In genomic region chrX:21972721-21973120, GRCh38 we compare ENCODE assay signal across 8 cellular contexts. TPM values are rescaled to one million over a fixed set of nuclear protein-coding genes. Genes with fewer than 3 reads are reported as not detected.
A peak's percentile ranks its signal among the peaks of the same experiment; 100 is the strongest.
DNase-seq lines count a peak whose midpoint lies in the region; ATAC-seq and TF ChIP-seq lines count a peak whose summit lies in the region.

No MANE protein-coding gene starts in this region.

- POLR2A ChIA-PET in CD4-positive, alpha-beta T cell (lab: Charles Lee), result interaction anchor here (0.7 to 1.9 kb wide), 2 partner anchors 13 to 230 kb away, joined by 3 to 10 read pairs; no protein-coding TSS in a partner anchor

- H3K27ac ChIP-seq in CD4-positive, alpha-beta T cell (ENCODE audit: low read depth, low read length), result no peak overlapping the region

- H3K9me3 Mint-ChIP-seq in CD4-positive, alpha-beta T cell, result peaks cover 2% of the 10 kb centered on the region
- no peaks in the 10 kb centered on the region for H3K9me3 Mint-ChIP-seq in activated naive CD8-positive, alpha-beta T cell treated with anti-CD3 and anti-CD28 coated beads for 36 hours
- no peaks in the 10 kb centered on the region for H3K9me3 Mint-ChIP-seq in naive B cell

- H3K27me3 Mint-ChIP-seq in CD4-positive, alpha-beta T cell, result no peaks in the 10 kb centered on the region
- H3K27me3 Mint-ChIP-seq in activated naive CD8-positive, alpha-beta T cell treated with anti-CD3 and anti-CD28 coated beads for 36 hours, result no peaks in the 10 kb centered on the region
- no peaks in the 10 kb centered on the region for H3K27me3 Mint-ChIP-seq in naive B cell

- DNase-seq in CD4-positive, alpha-beta T cell, result peak in 9 of 10 experiments; percentile 5 to 59 (median 28)
- peak; percentile 82 for DNase-seq in M059J (ENCODE audit: low read depth)
- peak; percentile 29 for DNase-seq in activated naive CD8-positive, alpha-beta T cell treated with anti-CD3 and anti-CD28 coated beads for 36 hours
- peak; percentile 23 for DNase-seq in naive B cell
- DNase-seq in Ammon's horn (ENCODE audit: low spot score), result no peak
- no peak for DNase-seq in omental fat pad (ENCODE audit: low spot score)

- H3K27me3 ChIP-seq in CD4-positive, alpha-beta T cell (ENCODE audit: control insufficient read depth, insufficient read depth, low read length), result no peaks in the 10 kb centered on the region

- peak; percentile 94 for ATAC-seq in CD4-positive, alpha-beta T cell (ENCODE audit: poor library complexity)
- ATAC-seq in naive B cell (ENCODE audit: low read depth in 2 of 2), result peak; percentile 70 to 74
- ATAC-seq in HG02981 (IDR thresholded peaks at IDR 0.05; ENCODE audit: unreplicated experiment), result no peak
- ATAC-seq in HG03280 (IDR thresholded peaks at IDR 0.05; ENCODE audit: unreplicated experiment), result no peak
- ATAC-seq in omental fat pad (ENCODE audit: low FRiP score), result no peak

- H3K9me3 ChIP-seq in CD4-positive, alpha-beta T cell (ENCODE audit: control insufficient read depth, low read length), result no peaks in the 10 kb centered on the region

- peaks cover 26% of the 10 kb centered on the region for H3K4me1 Mint-ChIP-seq in CD4-positive, alpha-beta T cell (ENCODE audit: low read depth)
- peaks cover 33% of the 10 kb centered on the region for H3K4me1 Mint-ChIP-seq in activated naive CD8-positive, alpha-beta T cell treated with anti-CD3 and anti-CD28 coated beads for 36 hours
- H3K4me1 Mint-ChIP-seq in naive B cell, result peaks cover 15 to 27% (median 22%) of the 10 kb centered on the region in 3 donors

- H3K4me3 Mint-ChIP-seq in CD4-positive, alpha-beta T cell, result peak overlapping the region; percentile 83
- H3K4me3 Mint-ChIP-seq in activated naive CD8-positive, alpha-beta T cell treated with anti-CD3 and anti-CD28 coated beads for 36 hours, result peak overlapping the region; percentile 25
- H3K4me3 Mint-ChIP-seq in naive B cell, result peak overlapping the region in 6 of 8 donors; percentile 30 to 71 (median 48)

- peak overlapping the region; percentile 94 for H3K27ac Mint-ChIP-seq in CD4-positive, alpha-beta T cell
- H3K27ac Mint-ChIP-seq in activated naive CD8-positive, alpha-beta T cell treated with anti-CD3 and anti-CD28 coated beads for 36 hours, result peak overlapping the region; percentile 82
- peak overlapping the region in 5 of 6 donors; percentile 27 to 93 (median 82) for H3K27ac Mint-ChIP-seq in naive B cell

- peaks cover 41% of the 10 kb centered on the region for H3K36me3 Mint-ChIP-seq in CD4-positive, alpha-beta T cell (ENCODE audit: low read depth)
- peaks cover 48% of the 10 kb centered on the region for H3K36me3 Mint-ChIP-seq in activated naive CD8-positive, alpha-beta T cell treated with anti-CD3 and anti-CD28 coated beads for 36 hours
- no peaks in the 10 kb centered on the region for H3K36me3 Mint-ChIP-seq in naive B cell

- intact Hi-C loops in CD4-positive, alpha-beta T cell (cut with DNase I, micrococcal nuclease), result loop anchor here in 1 of 2 experiments (5.0 kb wide), 1 partner anchor 135 kb away; the partner anchor contains the start of gene MBTPS2

- CTCF ChIA-PET in CD4-positive, alpha-beta T cell (lab: Charles Lee), result interaction anchor here (0.6 to 2.8 kb wide), 2 partner anchors 12 to 1851 kb away, joined by 3 to 21 read pairs; no protein-coding TSS in a partner anchor

- no peak for TF ChIP-seq CTCF in CD4-positive, alpha-beta T cell (IDR thresholded peaks at IDR 0.05)
- TF ChIP-seq CTCF in omental fat pad (IDR thresholded peaks at IDR 0.05), result no peak

RNA-seq across cellular contexts. Expression of gene SMS, which starts 32.2 kb away (rescaled TPM):
- 10 to 100 TPM; 17.8 to 19.6 TPM for total RNA-seq in CD4-positive, alpha-beta T cell
- 228 and 301 TPM in 2 replicates for total RNA-seq in M059J (2014; rRNA removed; shearing (Covaris generic))
- total RNA-seq in activated naive CD8-positive, alpha-beta T cell treated with anti-CD3 and anti-CD28 coated beads for 36 hours, result 100 to 1,000 TPM; 202 to 206 TPM
- 10 to 100 TPM; 42.9 to 84.6 (median 49.6) TPM for polyA plus RNA-seq in naive B cell (ENCODE audit: low read depth in 6 of 6)
- 10 to 100 TPM; 38.1 to 46.5 (median 40.6) TPM for total RNA-seq in omental fat pad

RNA-seq across cellular contexts. Expression of gene PHEX, which starts 59.4 kb away (rescaled TPM):
- under 1 TPM; 0.08 to 0.14 TPM for total RNA-seq in CD4-positive, alpha-beta T cell
- total RNA-seq in M059J (2014; rRNA removed; shearing (Covaris generic)), result 0.12 and 0.37 TPM in 2 replicates
- 10 to 100 TPM; 22.3 to 22.4 TPM for total RNA-seq in activated naive CD8-positive, alpha-beta T cell treated with anti-CD3 and anti-CD28 coated beads for 36 hours
- polyA plus RNA-seq in naive B cell (ENCODE audit: low read depth in 6 of 6), result under 1 TPM in 4 of 6 donors, not detected in 2; 0.06 to 0.55 (median 0.18) TPM
- total RNA-seq in omental fat pad, result under 1 TPM in 3 of 4 donors, not detected in 1; 0.06 to 0.24 (median 0.09) TPM

Comparison
In these comparisons a context has a peak if more than half of its experiments do, and no peak if none do; other contexts are left out.
1. ATAC-seq: peak in CD4-positive, alpha-beta T cell (single experiment) and naive B cell (2 of 2); none in HG02981 (single experiment), HG03280 (single experiment) and omental fat pad (single experiment).
2. DNase-seq: peak in CD4-positive, alpha-beta T cell (9 of 10), M059J (single experiment), activated naive CD8-positive, alpha-beta T cell treated with anti-CD3 and anti-CD28 coated beads for 36 hours (single experiment) and naive B cell (single experiment); none in Ammon's horn (single experiment) and omental fat pad (single experiment).
3. H3K4me3 Mint-ChIP-seq: peak in every context shown above with its lines; median percentile 83 in CD4-positive, alpha-beta T cell; 48 in naive B cell; 25 in activated naive CD8-positive, alpha-beta T cell treated with anti-CD3 and anti-CD28 coated beads for 36 hours.
4. RNA of gene PHEX, which starts 59.4 kb away (total RNA-seq): 22.3 to 22.4 TPM in activated naive CD8-positive, alpha-beta T cell treated with anti-CD3 and anti-CD28 coated beads for 36 hours; 0.12 to 0.37 TPM in M059J, 0.08 to 0.14 TPM in CD4-positive, alpha-beta T cell and 0.06 to 0.24 TPM in omental fat pad; every median in the first group is over 10 times any median in the second.
5. Peak in every context shown above with its lines, with median percentiles within 50 percentile points of each other: H3K27ac Mint-ChIP-seq.